ENCODE assay signal across 8 cellular contexts in genomic region chr16:58733671-58734458, GRCh38. TPM values are rescaled to one million over a fixed set of nuclear protein-coding genes. Genes with fewer than 3 reads are reported as not detected.
A peak's percentile ranks its signal among the peaks of the same experiment; 100 is the strongest.
DNase-seq lines count a peak whose midpoint lies in the region; ATAC-seq and TF ChIP-seq lines count a peak whose summit lies in the region.

Gene GOT2, minus strand, starts transcription at chr16:58734316. Its CDS starts 88 bp downstream, at chr16:58734228.

- CTCF ChIA-PET in activated CD4-positive, alpha-beta memory T cell treated with anti-CD3 and anti-CD28 coated beads for 36 hours (lab: Charles Lee): interaction anchor here (0.7 to 1.0 kb wide), 5 partner anchors 13 to 106 kb away, joined by 3 to 5 read pairs (median 3); no protein-coding TSS in a partner anchor

- peak within 1 kb of the TSS in 6 of 7 donors; percentile 42 to 93 (median 80) for H3K27ac Mint-ChIP-seq in CD14-positive monocyte
- H3K27ac Mint-ChIP-seq in activated CD4-positive, alpha-beta memory T cell treated with anti-CD3 and anti-CD28 coated beads for 36 hours: peak within 1 kb of the TSS; percentile 88

- H3K27me3 Mint-ChIP-seq in CD14-positive monocyte (ENCODE audit: low read depth in 3 of 3): peaks cover 0 to 3% (median 1%) of the 10 kb centered on the region in 3 donors
- no peaks in the 10 kb centered on the region for H3K27me3 Mint-ChIP-seq in activated CD4-positive, alpha-beta memory T cell treated with anti-CD3 and anti-CD28 coated beads for 36 hours

- peaks cover 8% of the 10 kb centered on the region for H3K4me1 ChIP-seq in ectodermal cell (ENCODE audit: control insufficient read depth, insufficient read depth, low read length)
- peaks cover 0 to 8% of the 10 kb centered on the region in 2 donors for H3K4me1 ChIP-seq in lung (ENCODE audit: control insufficient read depth in 2 of 2, insufficient read depth in 2 of 2, low read length in 2 of 2)

- peak within 1 kb of the TSS; percentile 55 for H3K27ac ChIP-seq in ectodermal cell (ENCODE audit: insufficient read depth, low read depth, low read length, poor library complexity, severe bottlenecking)
- H3K27ac ChIP-seq in lung (ENCODE audit: low read depth in 1 of 2, low read length in 1 of 2): peak within 1 kb of the TSS; percentile 84 to 85

- DNase-seq in CD14-positive monocyte (ENCODE audit: low spot score) (peak; percentile 77), NCI-H69 (lab: John Stamatoyannopoulos, UW) (peak; percentile 85), lung (ENCODE audit: low spot score) (peak; percentile 82)
- peak; percentile 88 for DNase-seq in activated CD4-positive, alpha-beta memory T cell treated with anti-CD3 and anti-CD28 coated beads for 36 hours
- DNase-seq in stimulated activated CD4-positive, alpha-beta T cell treated with anti-CD3 and anti-CD28 coated beads, TNF-alpha, amount 100 ng/mL, for 4 hours (ENCODE audit: low read depth in 3 of 3): peak; percentile 66 to 75 (median 75)

- H3K36me3 ChIP-seq in ectodermal cell (ENCODE audit: control insufficient read depth, insufficient read depth, low read length) (peaks cover 5% of the 10 kb centered on the region), lung (ENCODE audit: control insufficient read depth in 2 of 2, insufficient read depth in 2 of 2, low read length in 2 of 2) (peaks cover 0 to 3% of the 10 kb centered on the region in 2 donors)

- H3K9me3 ChIP-seq in ectodermal cell (ENCODE audit: control insufficient read depth, low read length) (no peaks in the 10 kb centered on the region), lung (ENCODE audit: control insufficient read depth in 2 of 2, insufficient read depth in 1 of 2, low read length in 1 of 2) (no peaks in the 10 kb centered on the region)

- peak within 1 kb of the TSS; percentile 99 to 100 for H3K4me3 Mint-ChIP-seq in CD14-positive monocyte
- H3K4me3 Mint-ChIP-seq in activated CD4-positive, alpha-beta memory T cell treated with anti-CD3 and anti-CD28 coated beads for 36 hours: peak within 1 kb of the TSS; percentile 98

- ATAC-seq in GM19328 (IDR thresholded peaks at IDR 0.05; ENCODE audit: unreplicated experiment) (peak; percentile 95), HG03520 (IDR thresholded peaks at IDR 0.05; ENCODE audit: unreplicated experiment) (peak; percentile 94), lung (ENCODE audit: insufficient read depth, low FRiP score) (peak; percentile 97)

- POLR2A ChIA-PET in activated CD4-positive, alpha-beta memory T cell treated with anti-CD3 and anti-CD28 coated beads for 36 hours (lab: Charles Lee): interaction anchor here (1.9 kb wide), 1 partner anchor 49 kb away, joined by 5 read pairs; the partner anchor contains the start of gene SLC38A7

- TF ChIP-seq CTCF in CD14-positive monocyte (IDR thresholded peaks at IDR 0.05) (peak; percentile 90), lung (IDR thresholded peaks at IDR 0.05; ENCODE audit: control extremely low read depth, extremely low read depth) (peak; percentile 73)

- intact Hi-C loops in CD14-positive monocyte (cut with micrococcal nuclease): no loop called here
- intact Hi-C loops in activated CD4-positive, alpha-beta memory T cell treated with anti-CD3 and anti-CD28 coated beads for 36 hours (cut with micrococcal nuclease): loop anchor here (1.0 to 5.0 kb wide), 5 partner anchors 104 to 605 kb away; partner anchors contain the start of genes CFAP20 and GINS3

- H3K36me3 Mint-ChIP-seq in CD14-positive monocyte: peaks cover 0 to 3% of the 10 kb centered on the region in 2 donors
- peaks cover 20% of the 10 kb centered on the region for H3K36me3 Mint-ChIP-seq in activated CD4-positive, alpha-beta memory T cell treated with anti-CD3 and anti-CD28 coated beads for 36 hours

- no peaks in the 10 kb centered on the region for H3K27me3 ChIP-seq in ectodermal cell (ENCODE audit: control insufficient read depth, insufficient read depth, low read length, poor library complexity, severe bottlenecking)
- H3K27me3 ChIP-seq in lung (ENCODE audit: control insufficient read depth, insufficient read depth): no peaks in the 10 kb centered on the region

- H3K4me3 ChIP-seq in ectodermal cell (ENCODE audit: insufficient read depth, low read depth, low read length) (peak within 1 kb of the TSS; percentile 91), lung (peak within 1 kb of the TSS; percentile 97)

- H3K4me1 Mint-ChIP-seq in CD14-positive monocyte: peaks cover 21% of the 10 kb centered on the region
- peaks cover 38% of the 10 kb centered on the region for H3K4me1 Mint-ChIP-seq in activated CD4-positive, alpha-beta memory T cell treated with anti-CD3 and anti-CD28 coated beads for 36 hours (ENCODE audit: low read depth)

- H3K9me3 Mint-ChIP-seq in CD14-positive monocyte: peaks cover 0 to 5% (median 1%) of the 10 kb centered on the region in 7 donors
- no peaks in the 10 kb centered on the region for H3K9me3 Mint-ChIP-seq in activated CD4-positive, alpha-beta memory T cell treated with anti-CD3 and anti-CD28 coated beads for 36 hours

- WGBS in ectodermal cell, 2 experiments: 1% methylated on average over 68 of the region's 68 CpGs
- 0% methylated on average over 66 to 68 of the region's 68 CpGs for WGBS in lung, 2 donors

RNA-seq across cellular contexts. Expression of gene GOT2, which starts in this region (rescaled TPM):
- polyA plus RNA-seq in CD14-positive monocyte (10 to 100 TPM; 30.1 to 35.8 TPM), lung (10 to 100 TPM; 35.5 to 40.9 TPM)
- 100 to 1,000 TPM; 125 to 127 TPM for total RNA-seq in activated CD4-positive, alpha-beta memory T cell treated with anti-CD3 and anti-CD28 coated beads for 36 hours
- polyA plus RNA-seq in ectodermal cell (2013, experiment 1 of 4): 159 TPM
- polyA plus RNA-seq in ectodermal cell (2013, experiment 2 of 4): 164 TPM
- 119 TPM for polyA plus RNA-seq in ectodermal cell (2013, experiment 3 of 4)
- 120 TPM for polyA plus RNA-seq in ectodermal cell (2013, experiment 4 of 4)
- total RNA-seq in lung: 10 to 100 TPM; 29.4 to 56.6 TPM

Comparison
In these comparisons a context has a peak if more than half of its experiments do, and no peak if none do; other contexts are left out.
1. Peak in every context shown above with its lines: DNase-seq, ATAC-seq, H3K4me3 ChIP-seq and H3K27ac ChIP-seq.